Comparison of ENCODE assay signal across 1 cellular context in the genomic region with DNA sequence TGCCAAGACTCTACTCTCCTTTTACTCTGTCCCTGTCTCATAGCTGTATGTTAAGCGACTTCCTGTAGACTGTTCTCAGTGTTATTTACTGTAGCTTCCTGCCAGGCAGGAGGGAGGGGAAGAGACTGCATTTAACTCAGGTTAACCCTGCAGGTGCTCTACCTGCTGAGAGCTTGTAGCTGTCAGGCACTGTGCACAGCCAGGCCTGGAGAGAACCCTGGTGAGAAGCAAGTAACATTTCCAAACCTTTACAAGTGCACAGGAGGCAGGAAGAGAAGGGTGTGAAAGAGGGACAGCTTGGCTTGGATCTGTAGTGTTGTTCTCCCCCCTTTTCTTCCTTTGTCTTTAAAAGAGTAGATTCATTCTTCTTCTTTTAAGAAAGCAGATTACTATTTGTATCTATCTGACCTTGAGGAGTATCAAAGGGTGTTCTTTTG.
TF ChIP-seq lines count a peak whose summit lies in the region.

No MANE protein-coding gene starts in this region.

TF ChIP-seq in GM23338, 12 proteins besides CTCF, POLR2A, EP300 and RAD21 (continued from another document):
- TF ChIP-seq, protein P1, sequence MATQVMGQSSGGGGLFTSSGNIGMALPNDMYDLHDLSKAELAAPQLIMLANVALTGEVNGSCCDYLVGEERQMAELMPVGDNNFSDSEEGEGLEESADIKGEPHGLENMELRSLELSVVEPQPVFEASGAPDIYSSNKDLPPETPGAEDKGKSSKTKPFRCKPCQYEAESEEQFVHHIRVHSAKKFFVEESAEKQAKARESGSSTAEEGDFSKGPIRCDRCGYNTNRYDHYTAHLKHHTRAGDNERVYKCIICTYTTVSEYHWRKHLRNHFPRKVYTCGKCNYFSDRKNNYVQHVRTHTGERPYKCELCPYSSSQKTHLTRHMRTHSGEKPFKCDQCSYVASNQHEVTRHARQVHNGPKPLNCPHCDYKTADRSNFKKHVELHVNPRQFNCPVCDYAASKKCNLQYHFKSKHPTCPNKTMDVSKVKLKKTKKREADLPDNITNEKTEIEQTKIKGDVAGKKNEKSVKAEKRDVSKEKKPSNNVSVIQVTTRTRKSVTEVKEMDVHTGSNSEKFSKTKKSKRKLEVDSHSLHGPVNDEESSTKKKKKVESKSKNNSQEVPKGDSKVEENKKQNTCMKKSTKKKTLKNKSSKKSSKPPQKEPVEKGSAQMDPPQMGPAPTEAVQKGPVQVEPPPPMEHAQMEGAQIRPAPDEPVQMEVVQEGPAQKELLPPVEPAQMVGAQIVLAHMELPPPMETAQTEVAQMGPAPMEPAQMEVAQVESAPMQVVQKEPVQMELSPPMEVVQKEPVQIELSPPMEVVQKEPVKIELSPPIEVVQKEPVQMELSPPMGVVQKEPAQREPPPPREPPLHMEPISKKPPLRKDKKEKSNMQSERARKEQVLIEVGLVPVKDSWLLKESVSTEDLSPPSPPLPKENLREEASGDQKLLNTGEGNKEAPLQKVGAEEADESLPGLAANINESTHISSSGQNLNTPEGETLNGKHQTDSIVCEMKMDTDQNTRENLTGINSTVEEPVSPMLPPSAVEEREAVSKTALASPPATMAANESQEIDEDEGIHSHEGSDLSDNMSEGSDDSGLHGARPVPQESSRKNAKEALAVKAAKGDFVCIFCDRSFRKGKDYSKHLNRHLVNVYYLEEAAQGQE (IDR thresholded peaks at IDR 0.05; ENCODE audit: unreplicated experiment): no peak
- peak; percentile 49; the same call in 1 of the 2 replicates for TF ChIP-seq ZNF331 (CRISPR knock-in tag; IDR thresholded peaks at IDR 0.05; ENCODE audit: low read depth)
- TF ChIP-seq EZH2phosphoT487 (IDR thresholded peaks at IDR 0.05; ENCODE audit: unreplicated experiment): no peak
- peak; percentile 54; the same call in 1 of the 2 replicates for TF ChIP-seq POLR2AphosphoS5 (IDR thresholded peaks at IDR 0.05; ENCODE audit: low read depth)
